7 cellular contexts compared by ENCODE assay signal in the genomic region with DNA sequence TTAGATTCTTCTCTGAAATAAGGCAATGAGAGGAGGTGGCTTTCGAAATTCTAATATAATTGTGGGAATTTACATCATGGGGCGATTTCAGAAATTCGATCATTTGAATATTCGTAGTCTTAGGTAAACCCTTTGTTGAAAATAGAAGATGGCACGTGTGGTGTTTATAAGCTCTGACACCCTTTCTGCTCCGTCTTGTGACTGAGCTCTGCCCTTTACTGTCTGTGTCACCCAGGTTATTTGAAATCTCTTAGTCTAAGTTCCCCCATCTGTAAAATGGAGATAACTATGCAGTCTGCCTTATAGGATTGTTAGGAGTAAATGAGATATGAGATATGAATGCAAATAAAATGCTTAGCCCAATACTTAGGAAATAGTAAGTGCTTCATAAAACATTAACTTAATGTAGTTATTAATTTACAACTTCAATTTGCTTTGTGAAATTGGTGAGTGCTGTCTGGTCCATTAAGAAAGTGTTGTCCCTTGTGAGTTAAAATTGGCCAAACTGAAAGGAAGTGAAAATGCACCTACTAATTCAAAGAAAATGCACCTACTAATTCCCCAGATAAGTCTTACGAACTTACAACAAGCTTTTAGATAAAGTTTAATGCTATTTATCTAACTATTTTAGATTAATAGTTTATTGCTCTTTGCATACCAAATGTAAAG. TPM values are rescaled to one million over a fixed set of nuclear protein-coding genes. Genes with fewer than 3 reads are reported as not detected.
DNase-seq lines count a peak whose midpoint lies in the region; ATAC-seq and TF ChIP-seq lines count a peak whose summit lies in the region.

No MANE protein-coding gene starts in this region.

- dilution Hi-C loops in IMR-90 (cut with HindIII; ENCODE audit: low sequenced_read_pairs, unreplicated experiment), result no loop called here

- peak overlapping the region; percentile 69; the same call in 1 of the 2 replicates for H3K4me3 ChIP-seq in IMR-90 (ENCODE audit: insufficient read depth, low read depth, low read length)
- H3K4me3 ChIP-seq in osteoblast (ENCODE audit: insufficient read depth, low read length), result peak overlapping the region; percentile 83
- no peak overlapping the region for H3K4me3 ChIP-seq in upper lobe of right lung

- H3K79me1 ChIP-seq in IMR-90 (ENCODE audit: low read depth in 1 of 2, low read length in 2 of 2), result peaks cover 30 to 51% of the 10 kb centered on the region in 2 experiments

- no peak overlapping the region for H2BK20ac ChIP-seq in IMR-90 (ENCODE audit: low read depth, low read length)

- 0 out of 2 replicates have a peak overlapping the region, but pooled peaks have one; percentile 10 for H3K14ac ChIP-seq in IMR-90 (replicated peaks; ENCODE audit: low read depth, low read length)

- peaks cover 69% of the 10 kb centered on the region for H3K4me1 Mint-ChIP-seq in dendritic cell treated with granulocyte-macrophage colony-stimulating factor and Interleukin-4, amounts not matched to agents 40 ng/mL and 50 ng/mL, for 4 days (ENCODE audit: low read depth)

- no peak overlapping the region; the same call in 1 of the 2 replicates for H4K5ac ChIP-seq in IMR-90 (ENCODE audit: low read depth, low read length)

- peak; percentile 44 for TF ChIP-seq POLR2A in GM18526 (IDR thresholded peaks at IDR 0.05; ENCODE audit: extremely low read depth, insufficient read length)
- no peak for TF ChIP-seq POLR2A in IMR-90 (IDR thresholded peaks at IDR 0.05; ENCODE audit: low read depth, low read length)

- no peak overlapping the region for H3K18ac ChIP-seq in IMR-90 (ENCODE audit: low read depth, low read length)

- H3K27me3 ChIP-seq in IMR-90 (ENCODE audit: control insufficient read depth, insufficient read depth, low read length) (no peaks in the 10 kb centered on the region), osteoblast (ENCODE audit: insufficient read depth, low read length) (no peaks in the 10 kb centered on the region), upper lobe of right lung (peaks cover 12% of the 10 kb centered on the region)

- H3K4ac ChIP-seq in IMR-90 (ENCODE audit: low read depth, low read length), result no peak overlapping the region

- ATAC-seq in IMR-90 (ENCODE audit: low read depth) (no peak), GM19397 (IDR thresholded peaks at IDR 0.05; ENCODE audit: unreplicated experiment) (no peak), upper lobe of right lung (no peak)

- intact Hi-C loops in IMR-90 (cut with micrococcal nuclease) (loop anchor here (5.0 kb wide), 1 partner anchor 318 kb away; no protein-coding TSS in a partner anchor), upper lobe of right lung (cut with DNase I) (no loop called here)
- intact Hi-C loops in dendritic cell treated with granulocyte-macrophage colony-stimulating factor and Interleukin-4, amounts not matched to agents 40 ng/mL and 50 ng/mL, for 4 days (cut with micrococcal nuclease), result loop anchor here (5.0 kb wide), 1 partner anchor 188 kb away; the partner anchor contains the start of gene PPFIBP1

- H4K8ac ChIP-seq in IMR-90 (ENCODE audit: low read depth in 2 of 2, low read length in 2 of 2), result peak overlapping the region in 1 of 2 experiments; percentile 31; a peak in 1 of 4 replicates

- H3K9ac ChIP-seq in IMR-90 (ENCODE audit: low read depth, low read length), result peak overlapping the region; percentile 33; the same call in 1 of the 2 replicates

- peaks cover 6% of the 10 kb centered on the region for H3K36me3 Mint-ChIP-seq in dendritic cell treated with granulocyte-macrophage colony-stimulating factor and Interleukin-4, amounts not matched to agents 40 ng/mL and 50 ng/mL, for 4 days (ENCODE audit: low read depth)

- CTCF ChIA-PET in IMR-90 (lab: Yijun Ruan, JAX), result no interaction called here

- TSS peak; percentile 74 for BruUV-seq in IMR-90 (replicated peaks; lab: Mats Ljungman, UMichigan)

- no peak overlapping the region; the same call in 1 of the 2 replicates for H2AK5ac ChIP-seq in IMR-90 (ENCODE audit: low read depth, low read length)

- DNase-seq in IMR-90, result no peak
- DNase-seq in osteoblast (ENCODE audit: insufficient read length, low spot score, missing footprints), result peak; percentile 45
- no peak for DNase-seq in upper lobe of right lung
- DNase-seq in midbrain (lab: John Stamatoyannopoulos, UW), result no peak

- POLR2A ChIA-PET in IMR-90 (lab: Charles Lee; ENCODE audit: unreplicated experiment), result no interaction called here

- peaks cover 13% of the 10 kb centered on the region for H3K9me1 ChIP-seq in IMR-90 (ENCODE audit: insufficient read depth, low read length)

- H3K27me3 Mint-ChIP-seq in dendritic cell treated with granulocyte-macrophage colony-stimulating factor and Interleukin-4, amounts not matched to agents 40 ng/mL and 50 ng/mL, for 4 days, result no peaks in the 10 kb centered on the region

- peak overlapping the region; percentile 89 for H3K27ac Mint-ChIP-seq in dendritic cell treated with granulocyte-macrophage colony-stimulating factor and Interleukin-4, amounts not matched to agents 40 ng/mL and 50 ng/mL, for 4 days

- H3K4me1 ChIP-seq in IMR-90 (ENCODE audit: control insufficient read depth, insufficient read depth, low read length) (peaks cover 15% of the 10 kb centered on the region), osteoblast (ENCODE audit: insufficient read depth, low read length) (peaks cover 35% of the 10 kb centered on the region), upper lobe of right lung (peaks cover 16% of the 10 kb centered on the region)

- H3K9me3 Mint-ChIP-seq in dendritic cell treated with granulocyte-macrophage colony-stimulating factor and Interleukin-4, amounts not matched to agents 40 ng/mL and 50 ng/mL, for 4 days, result no peaks in the 10 kb centered on the region

- no peak overlapping the region for H2AK9ac ChIP-seq in IMR-90 (replicated peaks; ENCODE audit: low read depth, low read length, poor library complexity)

- H3K56ac ChIP-seq in IMR-90 (ENCODE audit: extremely low read depth, insufficient read depth, low read length), result peak overlapping the region; percentile 5; the same call in 1 of the 2 replicates

- H3K79me2 ChIP-seq in osteoblast (ENCODE audit: insufficient read depth, low read length), result peaks cover 70% of the 10 kb centered on the region

- no peak overlapping the region for H2BK15ac ChIP-seq in IMR-90 (ENCODE audit: low read depth, low read length)

- peak overlapping the region; percentile 7; the same call in 1 of the 2 replicates for H3K23ac ChIP-seq in IMR-90 (ENCODE audit: low read depth, low read length)

- TF ChIP-seq CTCF in IMR-90 (conservative IDR thresholded peaks at IDR 0.05; ENCODE audit: low read depth, low read length) (no peak), osteoblast (IDR thresholded peaks at IDR 0.05; ENCODE audit: extremely low read depth, low read depth, low read length) (no peak), upper lobe of right lung (IDR thresholded peaks at IDR 0.05) (no peak)

- H4K20me1 ChIP-seq in IMR-90 (ENCODE audit: insufficient read depth, low read length), result no peaks in the 10 kb centered on the region
- H4K20me1 ChIP-seq in osteoblast (ENCODE audit: insufficient read depth, low read length), result no peaks in the 10 kb centered on the region

- in situ Hi-C loops in IMR-90 (cut with MboI; ENCODE audit: low sequenced_read_pairs), result no loop called here

- no peak overlapping the region for H4K91ac ChIP-seq in IMR-90 (ENCODE audit: insufficient read depth, low read depth, low read length)

- no peak overlapping the region for H3K27ac ChIP-seq in IMR-90 (ENCODE audit: insufficient read depth, low read length)
- H3K27ac ChIP-seq in osteoblast (ENCODE audit: low read depth, low read length), result peak overlapping the region; percentile 10
- no peak overlapping the region for H3K27ac ChIP-seq in upper lobe of right lung

- no CpG with 5 or more reads among the region's 7 CpGs for WGBS in IMR-90 (ENCODE audit: extremely low coverage in 2 of 2, insufficient read length in 1 of 2), 2 experiments

- H2BK5ac ChIP-seq in IMR-90 (ENCODE audit: low read depth, low read length, poor library complexity, severe bottlenecking), result no peak overlapping the region

- H2BK120ac ChIP-seq in IMR-90 (ENCODE audit: low read depth, low read length), result no peak overlapping the region

- TF ChIP-seq RAD21 in IMR-90 (IDR thresholded peaks at IDR 0.05; ENCODE audit: low read length), result no peak

- H2AFZ ChIP-seq in IMR-90 (replicated peaks; ENCODE audit: low read length, poor library complexity), result no peak overlapping the region
- peak overlapping the region; percentile 22 for H2AFZ ChIP-seq in osteoblast (ENCODE audit: low read length)

- H3K4me3 Mint-ChIP-seq in dendritic cell treated with granulocyte-macrophage colony-stimulating factor and Interleukin-4, amounts not matched to agents 40 ng/mL and 50 ng/mL, for 4 days, result peak overlapping the region; percentile 98

- H3K4me2 ChIP-seq in IMR-90 (ENCODE audit: low read depth, low read length) (peak overlapping the region; percentile 100), osteoblast (ENCODE audit: insufficient read depth, low read length) (peak overlapping the region; percentile 70)

- H3K9me3 ChIP-seq in IMR-90 (ENCODE audit: control insufficient read depth, insufficient read depth, low read length) (no peaks in the 10 kb centered on the region), osteoblast (ENCODE audit: low read depth, low read length) (no peaks in the 10 kb centered on the region), upper lobe of right lung (no peaks in the 10 kb centered on the region)

- no peaks in the 10 kb centered on the region for H3K36me3 ChIP-seq in IMR-90 (ENCODE audit: control insufficient read depth, insufficient read depth, low read length)
- no peaks in the 10 kb centered on the region for H3K36me3 ChIP-seq in osteoblast (ENCODE audit: insufficient read depth, low read length)
- no peaks in the 10 kb centered on the region for H3K36me3 ChIP-seq in upper lobe of right lung

TF ChIP-seq in IMR-90, 13 proteins besides CTCF, POLR2A, EP300 and RAD21:
- TF ChIP-seq BHLHE40 (IDR thresholded peaks at IDR 0.05; ENCODE audit: low read depth, low read length) (peak; percentile 77), NFE2L2 (IDR thresholded peaks at IDR 0.05; ENCODE audit: low read depth, low read length) (no peak)
TF ChIP-seq in IMR-90: peak in this region for 1.

RNA-seq across cellular contexts. Expression of gene BMAL2, which starts 1.6 kb away (rescaled TPM):
- 55.3 and 57.0 TPM in 2 replicates for total RNA-seq in IMR-90 (2012; rRNA removed)
- polyA plus RNA-seq in IMR-90 (2012; rRNA removed), result 8.7 and 11.0 TPM in 2 replicates
- polyA plus RNA-seq in IMR-90 (2012; cell fraction: cytosol; rRNA removed), result 2.4 and 3.4 TPM in 2 replicates
- polyA plus RNA-seq in IMR-90 (2012; cell fraction: nucleus; rRNA removed; ENCODE audit: low replicate concordance), result 1.5 and 5.3 TPM in 2 replicates
- total RNA-seq in osteoblast, result 18.3 and 21.7 TPM in 2 replicates
- 6.9 TPM for total RNA-seq in upper lobe of right lung
